Comparison of ENCODE assay signal across 10 cellular contexts in the genomic region with DNA sequence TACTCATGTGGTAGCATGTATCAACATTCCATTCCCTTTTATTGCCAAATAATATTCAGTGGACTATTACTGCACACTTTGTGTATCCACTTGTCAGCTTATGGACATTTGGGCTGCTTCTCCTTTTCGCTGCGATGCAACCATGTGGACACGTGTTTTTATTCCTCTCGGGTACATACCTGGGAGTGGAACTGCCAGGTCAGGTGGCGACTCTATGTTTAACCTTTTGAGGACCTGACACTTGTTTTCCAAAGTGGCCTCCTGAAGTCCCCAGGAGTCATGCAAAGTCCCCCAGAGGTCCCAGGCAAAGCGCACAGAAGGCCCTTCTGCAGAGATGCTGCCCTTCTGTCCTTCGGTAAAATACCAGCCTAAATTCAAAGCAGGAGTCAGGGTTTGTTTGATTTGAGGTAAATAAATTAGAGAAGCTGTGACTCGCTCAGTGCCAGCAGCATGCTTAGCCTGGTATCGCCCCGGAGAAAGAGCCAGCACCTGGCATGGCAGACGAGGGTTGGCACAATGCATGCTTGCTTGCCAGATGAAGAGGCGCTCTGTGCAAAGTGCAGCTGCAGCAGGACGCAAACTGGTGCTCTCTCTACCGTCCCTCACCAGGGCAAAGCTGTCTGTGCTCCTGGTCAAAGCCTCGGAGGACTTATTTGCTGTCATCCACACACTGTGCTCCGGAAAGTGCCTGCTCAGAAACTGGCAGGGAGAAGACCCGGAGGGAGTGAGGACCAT. TPM values are rescaled to one million over a fixed set of nuclear protein-coding genes. Genes with fewer than 3 reads are reported as not detected.
A peak's percentile ranks its signal among the peaks of the same experiment; 100 is the strongest.
DNase-seq lines count a peak whose midpoint lies in the region; ATAC-seq and TF ChIP-seq lines count a peak whose summit lies in the region.
"Had no signal": no experiment of that assay in that cellular context is flagged by ENCODE, and none has a peak within 500 bp of the region (broad histone marks: within the 10 kb centered on the region; RNA-seq: fewer than 3 reads in every experiment).

No MANE protein-coding gene starts in this region.

- peak overlapping the region in 1 of 4 donors; percentile 14 for H3K4me3 ChIP-seq in stomach
- H3K4me3 ChIP-seq: K562 had no signal

- TF ChIP-seq EP300 in stomach (IDR thresholded peaks at IDR 0.05), result no peak

- intact Hi-C loops in stomach (cut with DNase I; ENCODE audit: low total_unique reads), result no loop called here

- 44 to 63% (median 52%) methylated on average over 17 of the region's 17 CpGs for WGBS in stomach, 5 donors

- H3K9me3 ChIP-seq in stomach, result no peaks in the 10 kb centered on the region

- TF ChIP-seq CTCF in VCaP (conservative IDR thresholded peaks at IDR 0.05), result no peak
- no peak for TF ChIP-seq CTCF in stomach (IDR thresholded peaks at IDR 0.05)

- no peak for ATAC-seq in GM19035 (IDR thresholded peaks at IDR 0.05; ENCODE audit: unreplicated experiment)
- ATAC-seq: K562 had no signal

- no peaks in the 10 kb centered on the region for H3K27me3 ChIP-seq in stomach

- peak overlapping the region; percentile 74 for H3K27ac ChIP-seq in VCaP
- H3K27ac ChIP-seq in stomach, result peak overlapping the region; percentile 21 to 67 (median 32)

- DNase-seq in DMS153 (lab: John Stamatoyannopoulos, UW) (peak; percentile 44), DMS153 treated with DMSO at 0.1 percent for 48 hours (lab: John Stamatoyannopoulos, UW; ENCODE audit: unreplicated experiment) (no peak), inferior parietal cortex (ENCODE audit: extremely low spot score) (peak; percentile 70), stomach (peak; percentile 72), NOMO-1 (lab: John Stamatoyannopoulos, UW; ENCODE audit: unreplicated experiment in 2 of 2) (no peak), OCI-M1 (lab: John Stamatoyannopoulos, UW) (no peak)
- DNase-seq: 8988T had no signal

- no peak for TF ChIP-seq POLR2A in stomach (IDR thresholded peaks at IDR 0.05)

- peaks cover 66 to 99% (median 79%) of the 10 kb centered on the region in 4 donors for H3K4me1 ChIP-seq in stomach

- H3K36me3 ChIP-seq in stomach, result peaks cover 0 to 12% (median 6%) of the 10 kb centered on the region in 4 donors

RNA-seq across cellular contexts. Expression of a gene that starts 37.8 kb away (rescaled TPM):
- 100 to 1,000 TPM in 1 of 5 donors, 10 to 100 TPM in 3, 1 to 10 TPM in 1; 9.3 to 103 (median 60.7) TPM for total RNA-seq in stomach
- 10 to 100 TPM in 2 of 3 donors, 1 to 10 TPM in 1; 3.4 to 45.0 (median 10.7) TPM for polyA plus RNA-seq in stomach

Comparison
In these comparisons a context has a peak if more than half of its experiments do, and no peak if none do; other contexts are left out.
1. DNase-seq: peak in DMS153 (single experiment), inferior parietal cortex (single experiment) and stomach (single experiment); none in DMS153 treated with DMSO at 0.1 percent for 48 hours (single experiment), NOMO-1 (0 of 2) and OCI-M1 (single experiment).